ENCODE assay signal across 10 cellular contexts in the genomic region with DNA sequence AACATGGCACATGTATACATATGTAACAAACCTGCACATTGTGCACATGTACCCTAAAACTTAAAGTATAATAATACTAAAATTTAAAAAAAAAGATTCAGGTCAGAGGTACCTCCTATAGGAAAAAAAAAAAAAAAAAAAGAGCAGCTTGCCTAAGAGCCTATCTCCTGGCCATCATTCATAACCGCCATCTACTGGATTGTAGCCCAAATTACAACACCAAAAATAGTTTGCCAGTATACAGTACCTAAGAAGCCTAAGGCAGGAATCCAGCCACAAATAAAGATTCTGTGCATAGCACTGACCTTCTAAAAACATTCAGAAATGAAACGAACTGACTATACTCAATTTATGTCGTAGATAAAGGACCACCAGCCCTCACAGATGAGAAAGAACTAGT.
A peak's percentile ranks its signal among the peaks of the same experiment; 100 is the strongest.
DNase-seq lines count a peak whose midpoint lies in the region; ATAC-seq and TF ChIP-seq lines count a peak whose summit lies in the region.
"Had no signal": no experiment of that assay in that cellular context is flagged by ENCODE, and none has a peak within 500 bp of the region (broad histone marks: within the 10 kb centered on the region; RNA-seq: fewer than 3 reads in every experiment).

No MANE protein-coding gene starts in this region.

- H3K27me3 Mint-ChIP-seq in activated CD4-positive, alpha-beta memory T cell treated with anti-CD3 and anti-CD28 coated beads, Interleukin-2, amount 10 ng/mL, durations not matched to agents 7 days and 5 days = no peaks in the 10 kb centered on the region

- ATAC-seq in HG02870 (IDR thresholded peaks at IDR 0.05; ENCODE audit: unreplicated experiment) (peak; percentile 42), foreskin keratinocyte (no peak), HG02588 (IDR thresholded peaks at IDR 0.05; ENCODE audit: unreplicated experiment) (no peak)

- H3K27ac ChIP-seq in OCI-LY7 (ENCODE audit: low read depth, low read length, poor library complexity, severe bottlenecking) (no peak overlapping the region), foreskin keratinocyte (no peak overlapping the region)
- no peak overlapping the region for H3K27ac ChIP-seq in effector memory CD4-positive, alpha-beta T cell (ENCODE audit: insufficient read depth, low read length, poor library complexity, severe bottlenecking)
- H3K27ac ChIP-seq: right atrium auricular region had no signal

- H3K4me1 ChIP-seq in OCI-LY7 (ENCODE audit: insufficient read depth, low read length, poor library complexity, severe bottlenecking) (no peaks in the 10 kb centered on the region), foreskin keratinocyte (no peaks in the 10 kb centered on the region)
- H3K4me1 ChIP-seq in effector memory CD4-positive, alpha-beta T cell (ENCODE audit: control insufficient read depth, insufficient read depth, low read length, poor library complexity, severe bottlenecking) = no peaks in the 10 kb centered on the region
- H3K4me1 ChIP-seq: right atrium auricular region had no signal

- no peaks in the 10 kb centered on the region for H3K9me3 Mint-ChIP-seq in activated CD4-positive, alpha-beta memory T cell treated with anti-CD3 and anti-CD28 coated beads, Interleukin-2, amount 10 ng/mL, durations not matched to agents 7 days and 5 days

- no peak overlapping the region for H3K4me2 ChIP-seq in OCI-LY7 (ENCODE audit: low read length)

- H3K36me3 ChIP-seq in OCI-LY7 (ENCODE audit: insufficient read depth, low read length) = no peaks in the 10 kb centered on the region
- no peaks in the 10 kb centered on the region for H3K36me3 ChIP-seq in effector memory CD4-positive, alpha-beta T cell (ENCODE audit: control insufficient read depth, insufficient read depth, low read length)
- H3K36me3 ChIP-seq: right atrium auricular region had no signal

- no peaks in the 10 kb centered on the region for H3K9me3 ChIP-seq in OCI-LY7 (ENCODE audit: low read length)
- no peaks in the 10 kb centered on the region for H3K9me3 ChIP-seq in effector memory CD4-positive, alpha-beta T cell (ENCODE audit: control insufficient read depth, low read length)

- intact Hi-C loops in OCI-LY7 (cut with micrococcal nuclease; ENCODE audit: unreplicated experiment) = loop anchor here (2.0 kb wide), 1 partner anchor 264 kb away; no protein-coding TSS in a partner anchor

- no peaks in the 10 kb centered on the region for H4K20me1 ChIP-seq in OCI-LY7 (ENCODE audit: insufficient read depth, low read length)

- TF ChIP-seq CTCF in GM12872 (IDR thresholded peaks at IDR 0.05; ENCODE audit: insufficient read depth, low read depth, low read length) (peak; percentile 46; the same call in 1 of the 3 replicates), OCI-LY7 (conservative IDR thresholded peaks at IDR 0.05; ENCODE audit: low read length) (peak; percentile 71), foreskin keratinocyte (conservative IDR thresholded peaks at IDR 0.05) (peak; percentile 11)

- POLR2A ChIA-PET in OCI-LY7 (lab: Charles Lee) = interaction anchor here (0.6 kb wide), 1 partner anchor 965 kb away, joined by 3 read pairs; no protein-coding TSS in a partner anchor
- POLR2A ChIA-PET in activated CD4-positive, alpha-beta memory T cell treated with anti-CD3 and anti-CD28 coated beads, Interleukin-2, amount 10 ng/mL, durations not matched to agents 7 days and 5 days (lab: Charles Lee) = no interaction called here

- no peaks in the 10 kb centered on the region for H3K36me3 Mint-ChIP-seq in activated CD4-positive, alpha-beta memory T cell treated with anti-CD3 and anti-CD28 coated beads, Interleukin-2, amount 10 ng/mL, durations not matched to agents 7 days and 5 days (ENCODE audit: low read depth)

- no TSS peak for BruUV-seq in OCI-LY7 (replicated peaks; lab: Mats Ljungman, UMichigan)

- H2AFZ ChIP-seq in OCI-LY7 (ENCODE audit: low read length) = no peak overlapping the region

- H3K4me3 Mint-ChIP-seq in activated CD4-positive, alpha-beta memory T cell treated with anti-CD3 and anti-CD28 coated beads, Interleukin-2, amount 10 ng/mL, durations not matched to agents 7 days and 5 days = no peak overlapping the region

- H3K27me3 ChIP-seq in foreskin keratinocyte = no peaks in the 10 kb centered on the region
- no peaks in the 10 kb centered on the region for H3K27me3 ChIP-seq in effector memory CD4-positive, alpha-beta T cell (replicated peaks; ENCODE audit: control insufficient read depth, insufficient read depth, low read length, poor library complexity, severe bottlenecking)
- H3K27me3 ChIP-seq: right atrium auricular region had no signal

- DNase-seq in OCI-LY7 (ENCODE audit: low spot score) (peak; percentile 48), foreskin keratinocyte (no peak), NCI-H524 treated with DMSO at 0.1 percent for 48 hours (lab: John Stamatoyannopoulos, UW) (no peak)
- DNase-seq in effector memory CD4-positive, alpha-beta T cell = no peak
- DNase-seq in activated CD4-positive, alpha-beta memory T cell treated with anti-CD3 and anti-CD28 coated beads, Interleukin-2, amount 10 ng/mL, durations not matched to agents 7 days and 5 days = no peak
- DNase-seq: activated naive CD4-positive, alpha-beta T cell had no signal

- H3K4me1 Mint-ChIP-seq in activated CD4-positive, alpha-beta memory T cell treated with anti-CD3 and anti-CD28 coated beads, Interleukin-2, amount 10 ng/mL, durations not matched to agents 7 days and 5 days = no peaks in the 10 kb centered on the region

- no peaks in the 10 kb centered on the region for H3K79me2 ChIP-seq in OCI-LY7 (ENCODE audit: insufficient read depth, low read depth, low read length)

- CTCF ChIA-PET in OCI-LY7 (lab: Charles Lee; ENCODE audit: unreplicated experiment) = no interaction called here
- CTCF ChIA-PET in activated CD4-positive, alpha-beta memory T cell treated with anti-CD3 and anti-CD28 coated beads, Interleukin-2, amount 10 ng/mL, durations not matched to agents 7 days and 5 days (lab: Charles Lee) = no interaction called here

- no peak overlapping the region for H3K4me3 ChIP-seq in OCI-LY7 (ENCODE audit: low read depth, low read length, poor library complexity, severe bottlenecking)
- H3K4me3 ChIP-seq in effector memory CD4-positive, alpha-beta T cell (ENCODE audit: insufficient read depth, low read depth, low read length, poor library complexity, severe bottlenecking) = no peak overlapping the region
- H3K4me3 ChIP-seq: right atrium auricular region had no signal

- H3K9me2 ChIP-seq in OCI-LY7 (ENCODE audit: insufficient read depth, low read length) = no peaks in the 10 kb centered on the region

- no peak overlapping the region for H3K27ac Mint-ChIP-seq in activated CD4-positive, alpha-beta memory T cell treated with anti-CD3 and anti-CD28 coated beads, Interleukin-2, amount 10 ng/mL, durations not matched to agents 7 days and 5 days

Comparison
In these comparisons a context has a peak if more than half of its experiments do, and no peak if none do; other contexts are left out.
1. CTCF ChIP-seq: peak in every context shown above with its lines; median percentile 71 in OCI-LY7; 46 in GM12872; 11 in foreskin keratinocyte.